ENCODE assay signal across 13 cellular contexts in genomic region chr3:187969581-187969950, GRCh38.
"Had no signal": no experiment of that assay in that cellular context is flagged by ENCODE, and none has a peak within 500 bp of the region (broad histone marks: within the 10 kb centered on the region; RNA-seq: fewer than 3 reads in every experiment).

No MANE protein-coding gene starts in this region.

- H3K9me3 Mint-ChIP-seq: activated CD8-positive, alpha-beta T cell treated with anti-CD3 and anti-CD28 coated beads for 36 hours; activated naive CD4-positive, alpha-beta T cell treated with anti-CD3 and anti-CD28 coated beads, Interleukin-2, amount 50 U/mL, for 72 hours; activated T-cell treated with anti-CD3 and anti-CD28 coated beads, Interleukin-2, amount 50 U/mL, for 4 hours; natural killer cell treated with Interleukin-12 subunit alpha and Interleukin-12 subunit beta and Interleukin-15 and Interleukin-18, amount 100 ng/mL, for 72 hours; type B pancreatic cell had no signal

- H3K4me3 Mint-ChIP-seq: activated CD4-positive, alpha-beta T cell treated with anti-CD3 and anti-CD28 coated beads for 36 hours; activated CD8-positive, alpha-beta T cell treated with anti-CD3 and anti-CD28 coated beads for 36 hours; activated T-cell treated with anti-CD3 and anti-CD28 coated beads, Interleukin-2, amount 50 U/mL, for 4 hours; natural killer cell treated with Interleukin-12 subunit alpha and Interleukin-12 subunit beta and Interleukin-15 and Interleukin-18, amount 100 ng/mL, for 72 hours; type B pancreatic cell had no signal

- H3K27ac Mint-ChIP-seq: activated CD4-positive, alpha-beta T cell treated with anti-CD3 and anti-CD28 coated beads for 36 hours; activated CD8-positive, alpha-beta T cell treated with anti-CD3 and anti-CD28 coated beads for 36 hours; activated naive CD4-positive, alpha-beta T cell treated with anti-CD3 and anti-CD28 coated beads, Interleukin-2, amount 50 U/mL, for 72 hours; type B pancreatic cell had no signal

- H3K36me3 Mint-ChIP-seq: activated naive CD4-positive, alpha-beta T cell treated with anti-CD3 and anti-CD28 coated beads, Interleukin-2, amount 50 U/mL, for 72 hours; natural killer cell treated with Interleukin-12 subunit alpha and Interleukin-12 subunit beta and Interleukin-15 and Interleukin-18, amount 100 ng/mL, for 72 hours; type B pancreatic cell had no signal

- DNase-seq: activated CD4-positive, alpha-beta T cell treated with anti-CD3 and anti-CD28 coated beads for 36 hours; activated CD8-positive, alpha-beta T cell treated with anti-CD3 and anti-CD28 coated beads for 36 hours; activated effector memory CD4-positive, alpha-beta T cell treated with anti-CD3 and anti-CD28 coated beads, Interleukin-2, amount 50 U/mL, for 16 hours; activated T-cell treated with anti-CD3 and anti-CD28 coated beads, Interleukin-2, amount 50 U/mL, for 4 hours; hypothalamus; nucleus accumbens; posterior cingulate gyrus; stimulated activated CD4-positive, alpha-beta T cell treated with anti-CD3 and anti-CD28 coated beads, Interleukin-4, amount 100 ng/mL, for 24 hours; stimulated activated naive CD4-positive, alpha-beta T cell treated with Interleukin-2 at 50 U/mL for 16 hours; T-helper 2 cell had no signal

- H3K27me3 Mint-ChIP-seq: activated CD4-positive, alpha-beta T cell treated with anti-CD3 and anti-CD28 coated beads for 36 hours; activated CD8-positive, alpha-beta T cell treated with anti-CD3 and anti-CD28 coated beads for 36 hours; natural killer cell treated with Interleukin-12 subunit alpha and Interleukin-12 subunit beta and Interleukin-15 and Interleukin-18, amount 100 ng/mL, for 72 hours had no signal
